ENCODE assay signal across 9 cellular contexts in the genomic region with DNA sequence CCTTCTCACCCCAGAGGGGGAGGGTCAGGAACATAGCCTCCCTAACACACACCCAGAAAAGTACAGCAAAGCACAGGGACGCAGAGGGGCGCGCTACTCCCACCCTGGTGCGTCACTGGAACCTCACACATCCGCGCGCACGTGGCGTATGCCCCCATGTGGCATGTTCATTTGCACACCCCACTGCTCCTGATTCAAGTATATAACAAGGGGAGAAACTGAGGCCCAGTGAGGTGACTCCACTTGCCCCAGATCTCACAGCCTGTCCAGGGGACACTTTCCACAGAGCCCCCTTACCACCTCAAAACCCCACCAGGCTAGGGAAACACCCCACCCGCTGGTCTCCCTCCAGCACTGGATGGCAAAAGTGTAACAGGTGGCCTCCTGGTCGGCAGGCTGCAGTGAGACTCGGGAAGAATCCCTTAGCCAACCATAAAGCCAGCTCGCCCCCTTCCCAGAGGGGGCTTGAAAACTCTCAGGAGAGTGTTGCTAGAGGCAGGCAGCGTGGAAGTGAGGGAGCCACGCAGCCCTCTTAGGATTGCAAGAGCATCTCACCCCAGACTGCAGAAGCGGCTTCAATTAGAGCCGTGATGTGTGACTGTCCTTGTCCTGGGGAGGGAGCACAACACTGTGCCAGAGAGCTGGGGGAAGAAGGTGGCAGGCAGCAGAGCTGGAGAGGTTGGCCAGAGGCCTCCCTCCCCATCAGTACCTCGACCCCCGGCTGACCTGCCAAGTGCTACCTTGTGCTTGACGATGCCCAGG. TPM values are rescaled to one million over a fixed set of nuclear protein-coding genes. Genes with fewer than 3 reads are reported as not detected.
A peak's percentile ranks its signal among the peaks of the same experiment; 100 is the strongest.
DNase-seq lines count a peak whose midpoint lies in the region; ATAC-seq and TF ChIP-seq lines count a peak whose summit lies in the region.
"Had no signal": no experiment of that assay in that cellular context is flagged by ENCODE, and none has a peak within 500 bp of the region (broad histone marks: within the 10 kb centered on the region; RNA-seq: fewer than 3 reads in every experiment).

Gene GRM4 (minus strand): TSS at position 67 of the 762 bp plus-strand sequence. CDS start 12,591 bp downstream, outside the sequence.

- peak within 1 kb of the TSS; percentile 47 for H4K8ac ChIP-seq in mesenchymal stem cell (ENCODE audit: low read length)

- no peaks in the 10 kb centered on the region for H3K9me3 Mint-ChIP-seq in MCF 10A (ENCODE audit: unreplicated experiment)

- peak within 1 kb of the TSS in 1 of 2 experiments; percentile 78 for H3K23ac ChIP-seq in mesenchymal stem cell (ENCODE audit: low read length in 2 of 2)

- POLR2A ChIA-PET in MCF 10A (lab: Yijun Ruan, JAX), result no interaction called here
- POLR2A ChIA-PET in HEK293T (lab: Yijun Ruan, JAX), result interaction anchor here (0.7 to 1.0 kb wide), 2 partner anchors 17 to 435 kb away, joined by 3 to 4 read pairs; partner anchors contain the start of gene UQCC2

- no peak for ATAC-seq in heart left ventricle
- no peak for ATAC-seq in left cardiac atrium
- no peak for ATAC-seq in GM19467 (IDR thresholded peaks at IDR 0.05; ENCODE audit: unreplicated experiment)

- H3K79me1 ChIP-seq in mesenchymal stem cell (replicated peaks; ENCODE audit: low read length, poor library complexity, severe bottlenecking), result no peaks in the 10 kb centered on the region

- H3K9me3 ChIP-seq in heart left ventricle, result no peaks in the 10 kb centered on the region
- no peaks in the 10 kb centered on the region for H3K9me3 ChIP-seq in mesenchymal stem cell (ENCODE audit: control insufficient read depth, low read length)
- no peaks in the 10 kb centered on the region for H3K9me3 ChIP-seq in vagina

- peak in 2 of 5 donors; percentile 9 to 37 for DNase-seq in heart left ventricle
- no peak for DNase-seq in left cardiac atrium
- DNase-seq in MCF 10A (ENCODE audit: unreplicated experiment), result no peak
- no peak for DNase-seq in mesenchymal stem cell
- no peak for DNase-seq in vagina (ENCODE audit: extremely low spot score in 2 of 2)
- DNase-seq in DMS114 treated with DMSO at 0.1 percent for 48 hours (lab: John Stamatoyannopoulos, UW; ENCODE audit: unreplicated experiment), result no peak
- no peak for DNase-seq in HEK293T (ENCODE audit: extremely low spot score)

- H3K18ac ChIP-seq in mesenchymal stem cell (ENCODE audit: low read depth in 1 of 2, low read length in 2 of 2), result no peak within 1 kb of the TSS

- no peak within 1 kb of the TSS for H3K14ac ChIP-seq in mesenchymal stem cell (ENCODE audit: low read length in 2 of 2)

- H2BK15ac ChIP-seq in mesenchymal stem cell (ENCODE audit: low read depth, poor library complexity, severe bottlenecking), result no peak within 1 kb of the TSS

- no peaks in the 10 kb centered on the region for H3K36me3 ChIP-seq in heart left ventricle
- no peaks in the 10 kb centered on the region for H3K36me3 ChIP-seq in mesenchymal stem cell (ENCODE audit: control insufficient read depth in 1 of 2, insufficient read depth in 2 of 2, low read depth in 1 of 2, low read length in 2 of 2)
- no peaks in the 10 kb centered on the region for H3K36me3 ChIP-seq in vagina

- TF ChIP-seq CTCF in heart left ventricle (IDR thresholded peaks at IDR 0.05) (no peak), MCF 10A (IDR thresholded peaks at IDR 0.05; ENCODE audit: unreplicated experiment) (no peak), vagina (IDR thresholded peaks at IDR 0.05) (no peak)

- no peak for TF ChIP-seq POLR2A in heart left ventricle (IDR thresholded peaks at IDR 0.05)
- no peak for TF ChIP-seq POLR2A in vagina (IDR thresholded peaks at IDR 0.05)

- peaks cover 46% of the 10 kb centered on the region for H3K27me3 Mint-ChIP-seq in MCF 10A (ENCODE audit: insufficient read depth, unreplicated experiment)

- no peak within 1 kb of the TSS for H2BK120ac ChIP-seq in mesenchymal stem cell (ENCODE audit: low read depth, low read length)

- peaks cover 2 to 37% (median 16%) of the 10 kb centered on the region in 12 donors for H3K4me1 ChIP-seq in heart left ventricle
- peaks cover 31% of the 10 kb centered on the region for H3K4me1 ChIP-seq in mesenchymal stem cell (ENCODE audit: control insufficient read depth, insufficient read depth, low read depth, low read length)
- H3K4me1 ChIP-seq in vagina, result peaks cover 25% of the 10 kb centered on the region

- no peak within 1 kb of the TSS for H3K27ac Mint-ChIP-seq in MCF 10A (ENCODE audit: low read depth, unreplicated experiment)

- H2AK5ac ChIP-seq in mesenchymal stem cell (ENCODE audit: low read length, severe bottlenecking), result no peak within 1 kb of the TSS

- no peak within 1 kb of the TSS for H4K91ac ChIP-seq in mesenchymal stem cell (ENCODE audit: low read length)

- H2BK12ac ChIP-seq in mesenchymal stem cell (ENCODE audit: low read length in 2 of 2), result no peak within 1 kb of the TSS

- no peak within 1 kb of the TSS for H3K9ac ChIP-seq in mesenchymal stem cell (ENCODE audit: low read length)

- peak within 1 kb of the TSS; percentile 97 for H3K4me2 ChIP-seq in mesenchymal stem cell (ENCODE audit: low read length, poor library complexity, severe bottlenecking)

- WGBS in heart left ventricle, 4 donors, result 25 to 34% (median 28%) methylated on average over 10 to 20 of the region's 20 CpGs
- WGBS in mesenchymal stem cell, result 17% methylated on average over 15 of the region's 20 CpGs

- CTCF ChIA-PET in MCF 10A (lab: Yijun Ruan, JAX) (interaction anchor here (1.0 kb wide), 1 partner anchor 310 kb away, joined by 3 read pairs; no protein-coding TSS in a partner anchor), HEK293T (lab: Yijun Ruan, JAX) (interaction anchor here (0.6 to 1.8 kb wide), 6 partner anchors 11 to 369 kb away, joined by 3 to 4 read pairs (median 3); no protein-coding TSS in a partner anchor)

- H3K4ac ChIP-seq in mesenchymal stem cell (ENCODE audit: low read depth in 1 of 2, low read length in 2 of 2), result no peak within 1 kb of the TSS

- H3K36me3 Mint-ChIP-seq in MCF 10A (ENCODE audit: insufficient read depth, unreplicated experiment), result no peaks in the 10 kb centered on the region

- H3K4me3 ChIP-seq in heart left ventricle (peak within 1 kb of the TSS; percentile 16 to 52 (median 40)), mesenchymal stem cell (ENCODE audit: insufficient read depth in 1 of 2, low read depth in 1 of 2, low read length in 2 of 2) (peak within 1 kb of the TSS; percentile 45 to 63), vagina (peak within 1 kb of the TSS; percentile 29 to 50)

- H2AFZ ChIP-seq in mesenchymal stem cell (ENCODE audit: low read depth, low read length), result peak within 1 kb of the TSS; percentile 19

- intact Hi-C loops in heart left ventricle (cut with DNase I), result loop anchor here in 1 of 10 donors (2.0 kb wide), 1 partner anchor 375 kb away; no protein-coding TSS in a partner anchor
- intact Hi-C loops in left cardiac atrium (cut with DNase I), result no loop called here
- intact Hi-C loops in MCF 10A (cut with micrococcal nuclease), result no loop called here
- intact Hi-C loops in vagina (cut with DNase I), result loop anchor here (2.0 to 10.0 kb wide), 2 partner anchors 69 to 561 kb away; partner anchors contain the start of gene BAK1

- peak within 1 kb of the TSS; percentile 53 for H3K4me3 Mint-ChIP-seq in MCF 10A (ENCODE audit: unreplicated experiment)

- no peak within 1 kb of the TSS for H2BK5ac ChIP-seq in mesenchymal stem cell (ENCODE audit: low read depth, low read length, poor library complexity, severe bottlenecking)

- H3K27ac ChIP-seq in heart left ventricle (no peak within 1 kb of the TSS), mesenchymal stem cell (ENCODE audit: low read length, poor library complexity, severe bottlenecking) (no peak within 1 kb of the TSS), vagina (no peak within 1 kb of the TSS)

- BruUV-seq in MCF 10A (replicated peaks; lab: Mats Ljungman, UMichigan), result no TSS peak

- no peaks in the 10 kb centered on the region for H3K4me1 Mint-ChIP-seq in MCF 10A (ENCODE audit: insufficient read depth, unreplicated experiment)

- H3K27me3 ChIP-seq in heart left ventricle (peaks cover 34 to 84% (median 55%) of the 10 kb centered on the region in 9 donors), mesenchymal stem cell (ENCODE audit: control insufficient read depth in 1 of 2, insufficient read depth in 1 of 2, low read length in 2 of 2) (peaks cover 82 to 90% of the 10 kb centered on the region in 2 experiments), vagina (peaks cover 7% of the 10 kb centered on the region)

TF ChIP-seq in HEK293T, 16 proteins besides CTCF, POLR2A, EP300 and RAD21:
- TF ChIP-seq ZNF384 (IDR thresholded peaks at IDR 0.05) (no peak), HDGF (IDR thresholded peaks at IDR 0.05; ENCODE audit: borderline replicate concordance) (no peak), FOXM1 (IDR thresholded peaks at IDR 0.05; ENCODE audit: borderline replicate concordance) (no peak), ARNT (IDR thresholded peaks at IDR 0.05) (no peak), TARDBP (IDR thresholded peaks at IDR 0.05) (no peak), BHLHE40 (IDR thresholded peaks at IDR 0.05; ENCODE audit: borderline replicate concordance) (no peak), FOXA1 (IDR thresholded peaks at IDR 0.05) (no peak), SP1 (IDR thresholded peaks at IDR 0.05) (no peak), FOXK2 (IDR thresholded peaks at IDR 0.05) (no peak), SUZ12 (IDR thresholded peaks at IDR 0.05) (no peak), LEF1 (IDR thresholded peaks at IDR 0.05; ENCODE audit: borderline replicate concordance) (no peak), ELF4 (IDR thresholded peaks at IDR 0.05) (no peak), NFRKB (IDR thresholded peaks at IDR 0.05) (no peak), L3MBTL2 (conservative IDR thresholded peaks at IDR 0.05) (no peak), CTBP1 (IDR thresholded peaks at IDR 0.05; ENCODE audit: borderline replicate concordance) (no peak)
- TF ChIP-seq, protein P1, sequence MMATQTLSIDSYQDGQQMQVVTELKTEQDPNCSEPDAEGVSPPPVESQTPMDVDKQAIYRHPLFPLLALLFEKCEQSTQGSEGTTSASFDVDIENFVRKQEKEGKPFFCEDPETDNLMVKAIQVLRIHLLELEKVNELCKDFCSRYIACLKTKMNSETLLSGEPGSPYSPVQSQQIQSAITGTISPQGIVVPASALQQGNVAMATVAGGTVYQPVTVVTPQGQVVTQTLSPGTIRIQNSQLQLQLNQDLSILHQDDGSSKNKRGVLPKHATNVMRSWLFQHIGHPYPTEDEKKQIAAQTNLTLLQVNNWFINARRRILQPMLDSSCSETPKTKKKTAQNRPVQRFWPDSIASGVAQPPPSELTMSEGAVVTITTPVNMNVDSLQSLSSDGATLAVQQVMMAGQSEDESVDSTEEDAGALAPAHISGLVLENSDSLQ (IDR thresholded peaks at IDR 0.05), result no peak

RNA-seq across cellular contexts. Expression of gene GRM4, which starts in this region (rescaled TPM):
- total RNA-seq in heart left ventricle (under 1 TPM in 1 of 9 donors, not detected in 8; 0.20 TPM), left cardiac atrium (not detected), MCF 10A (2022) (not detected in 2 replicates), vagina (not detected)
- polyA plus RNA-seq in heart left ventricle, result not detected
- polyA plus RNA-seq in mesenchymal stem cell (2013, experiment 1 of 2), result 0.04 TPM
- 0.01 TPM for polyA plus RNA-seq in mesenchymal stem cell (2013, experiment 2 of 2)
- total RNA-seq: mesenteric fat pad had no signal
